19 cellular contexts compared by ENCODE assay signal in genomic region chr1:164768619-164769018, GRCh38.
DNase-seq lines count a peak whose midpoint lies in the region; ATAC-seq and TF ChIP-seq lines count a peak whose summit lies in the region.
"Had no signal": no experiment of that assay in that cellular context is flagged by ENCODE, and none has a peak within 500 bp of the region (broad histone marks: within the 10 kb centered on the region; RNA-seq: fewer than 3 reads in every experiment).

No MANE protein-coding gene starts in this region.

- BruUV-seq in Calu3 (replicated peaks; lab: Mats Ljungman, UMichigan), result no TSS peak

- 81 to 95% (median 87%) methylated on average over 5 of the region's 5 CpGs for WGBS in stomach, 5 donors

- peaks cover 8% of the 10 kb centered on the region for H3K36me3 Mint-ChIP-seq in Calu3 (ENCODE audit: insufficient read depth, unreplicated experiment)
- H3K36me3 Mint-ChIP-seq: CD14-positive monocyte, immature natural killer cell had no signal

- DNase-seq in Calu3 (no peak), left ventricle myocardium inferior (no peak), stomach (no peak), iPS-NIHi7 (ENCODE audit: extremely low spot score) (no peak), occipital lobe (lab: John Stamatoyannopoulos, UW) (no peak), left colon (no peak)
- DNase-seq: activated gamma-delta T cell treated with Interleukin-2 at 50 U/mL for 16 hours; adrenal gland; DMS153; effector memory CD4-positive, alpha-beta T cell; immature natural killer cell; NCI-H1436; NCI-H345; stimulated activated CD4-positive, alpha-beta T cell treated with anti-CD3 and anti-CD28 coated beads, Interleukin-12 subunit alpha, Interleukin-12 subunit beta, amount 100 ng/mL, for 4 hours; T-helper 17 cell had no signal

- H3K27ac ChIP-seq in angular gyrus (ENCODE audit: low read depth, low read length) (peak overlapping the region; percentile 22), left ventricle myocardium inferior (replicated peaks) (peak overlapping the region; percentile 67), stomach (peak overlapping the region in 3 of 5 donors; percentile 51 to 72 (median 64))

- ATAC-seq in left colon (no peak), HG02610 (IDR thresholded peaks at IDR 0.05; ENCODE audit: unreplicated experiment) (no peak)
- ATAC-seq: Panc1, T-helper 17 cell had no signal

- H3K4me1 ChIP-seq in left ventricle myocardium inferior (peaks cover 89% of the 10 kb centered on the region), stomach (peaks cover 31 to 78% (median 53%) of the 10 kb centered on the region in 4 donors)

- no peaks in the 10 kb centered on the region for H3K36me3 ChIP-seq in left ventricle myocardium inferior
- H3K36me3 ChIP-seq in stomach, result no peaks in the 10 kb centered on the region
- H3K36me3 ChIP-seq: adrenal gland had no signal

- intact Hi-C loops in Calu3 (cut with micrococcal nuclease; ENCODE audit: unreplicated experiment) (no loop called here), left ventricle myocardium inferior (cut with micrococcal nuclease) (no loop called here), stomach (cut with DNase I; ENCODE audit: low total_unique reads) (no loop called here), left colon (cut with DNase I, micrococcal nuclease) (no loop called here)

- no peaks in the 10 kb centered on the region for H3K27me3 Mint-ChIP-seq in Calu3 (ENCODE audit: unreplicated experiment)
- H3K27me3 Mint-ChIP-seq: T-helper 17 cell had no signal

- TF ChIP-seq CTCF in Calu3 (IDR thresholded peaks at IDR 0.05; ENCODE audit: unreplicated experiment) (no peak), left ventricle myocardium inferior (IDR thresholded peaks at IDR 0.05; ENCODE audit: borderline replicate concordance) (no peak), stomach (IDR thresholded peaks at IDR 0.05) (no peak)

- H3K27me3 ChIP-seq in left ventricle myocardium inferior (ENCODE audit: low read depth), result no peaks in the 10 kb centered on the region
- H3K27me3 ChIP-seq in stomach, result no peaks in the 10 kb centered on the region
- H3K27me3 ChIP-seq: adrenal gland had no signal

- CTCF ChIA-PET in Calu3 (lab: Charles Lee), result interaction anchor here (0.7 kb wide), 1 partner anchor 142 kb away, joined by 3 read pairs; no protein-coding TSS in a partner anchor

- no peaks in the 10 kb centered on the region for H3K9me3 ChIP-seq in left ventricle myocardium inferior (replicated peaks)
- no peaks in the 10 kb centered on the region for H3K9me3 ChIP-seq in stomach
- H3K9me3 ChIP-seq: adrenal gland had no signal

- H3K4me3 Mint-ChIP-seq in Calu3 (ENCODE audit: low read depth, unreplicated experiment), result no peak overlapping the region
- H3K4me3 Mint-ChIP-seq: CD14-positive monocyte, immature natural killer cell, T-helper 17 cell had no signal

- H3K4me3 ChIP-seq in left ventricle myocardium inferior, result no peak overlapping the region
- no peak overlapping the region for H3K4me3 ChIP-seq in stomach
- H3K4me3 ChIP-seq: adrenal gland had no signal

- no peak for TF ChIP-seq POLR2A in stomach (IDR thresholded peaks at IDR 0.05)

- H3K27ac Mint-ChIP-seq in Calu3 (ENCODE audit: unreplicated experiment), result peak overlapping the region; percentile 27
- H3K27ac Mint-ChIP-seq: CD14-positive monocyte, immature natural killer cell, T-helper 17 cell had no signal

- no peak for TF ChIP-seq EP300 in stomach (IDR thresholded peaks at IDR 0.05)

- H3K4me1 Mint-ChIP-seq in Calu3 (ENCODE audit: low read depth, unreplicated experiment), result peaks cover 76% of the 10 kb centered on the region
- H3K4me1 Mint-ChIP-seq: CD14-positive monocyte, T-helper 17 cell had no signal

- no peaks in the 10 kb centered on the region for H3K9me3 Mint-ChIP-seq in Calu3 (ENCODE audit: low read depth, unreplicated experiment)
- H3K9me3 Mint-ChIP-seq: immature natural killer cell had no signal
